Comparison of ENCODE assay signal across 9 cellular contexts in genomic region chr1:228377664-228378452, GRCh38. TPM values are rescaled to one million over a fixed set of nuclear protein-coding genes. Genes with fewer than 3 reads are reported as not detected.
DNase-seq lines count a peak whose midpoint lies in the region; ATAC-seq, FAIRE-seq and TF ChIP-seq lines count a peak whose summit lies in the region.
"Had no signal": no experiment of that assay in that cellular context is flagged by ENCODE, and none has a peak within 500 bp of the region (broad histone marks: within the 10 kb centered on the region; RNA-seq: fewer than 3 reads in every experiment).

No MANE protein-coding gene starts in this region.

- dilution Hi-C loops in mammary epithelial cell (cut with HindIII; ENCODE audit: low sequenced_read_pairs): no loop called here

- CTCF ChIA-PET in activated naive CD4-positive, alpha-beta T cell treated with anti-CD3 and anti-CD28 coated beads for 36 hours (lab: Charles Lee): no interaction called here
- CTCF ChIA-PET in mammary epithelial cell (lab: Charles Lee; ENCODE audit: low non-redundant PET): no interaction called here
- CTCF ChIA-PET in HepG2 (lab: Yijun Ruan, JAX; ENCODE audit: low intra/inter-chr PET ratio, low total read pairs): no interaction called here

- ATAC-seq in HepG2 (no peak), HG03457 (IDR thresholded peaks at IDR 0.05; ENCODE audit: unreplicated experiment) (no peak)

- no peaks in the 10 kb centered on the region for H3K9me3 ChIP-seq in mammary epithelial cell (replicated peaks; ENCODE audit: insufficient read depth, low read length)
- H3K9me3 ChIP-seq in HepG2 (ENCODE audit: low read length): no peaks in the 10 kb centered on the region

- WGBS in mammary epithelial cell (ENCODE audit: low coverage, missing lambda C conversion rate): 75% methylated on average over 4 of the region's 34 CpGs
- 91% methylated on average over 20 of the region's 34 CpGs for WGBS in HepG2 (ENCODE audit: low lambda C conversion rate)
- 23% methylated on average over 33 of the region's 34 CpGs for WGBS in urinary bladder

- H3K27ac ChIP-seq in mammary epithelial cell (ENCODE audit: insufficient read depth, low read depth, low read length): no peak overlapping the region
- no peak overlapping the region for H3K27ac ChIP-seq in HepG2 (ENCODE audit: extremely low read length, insufficient read depth, low read length)
- no peak overlapping the region for H3K27ac ChIP-seq in urinary bladder (ENCODE audit: low read depth)

- H3K27me3 ChIP-seq in mammary epithelial cell (ENCODE audit: insufficient read depth, low read length) (no peaks in the 10 kb centered on the region), HepG2 (ENCODE audit: control insufficient read depth in 1 of 2, insufficient read depth in 2 of 2, low read length in 2 of 2) (no peaks in the 10 kb centered on the region; a peak in 2 of 5 replicates)

- POLR2A ChIA-PET in HepG2 (lab: Yijun Ruan, JAX): no interaction called here

- H3K36me3 ChIP-seq in mammary epithelial cell (ENCODE audit: insufficient read depth, low read length): no peaks in the 10 kb centered on the region
- no peaks in the 10 kb centered on the region for H3K36me3 ChIP-seq in HepG2 (replicated peaks in 1 of 2; ENCODE audit: control insufficient read depth in 1 of 2, insufficient read depth in 2 of 2, low read length in 2 of 2)
- H3K36me3 ChIP-seq in urinary bladder (ENCODE audit: insufficient read depth): no peaks in the 10 kb centered on the region

- DNase-seq in activated naive CD4-positive, alpha-beta T cell treated with anti-CD3 and anti-CD28 coated beads for 36 hours: no peak
- DNase-seq in activated naive CD4-positive, alpha-beta T cell (lab: John Stamatoyannopoulos, UW): no peak
- DNase-seq in mammary epithelial cell: no peak
- DNase-seq in HepG2 (ENCODE audit: low spot score): no peak
- no peak for DNase-seq in SW 1271 (lab: John Stamatoyannopoulos, UW)
- DNase-seq in frontal cortex (ENCODE audit: low spot score in 2 of 2): no peak

- FAIRE-seq in HepG2 (lab: Jason Lieb, UNC) (no peak), frontal cortex (lab: Jason Lieb, UNC) (no peak)

- BruUV-seq in mammary epithelial cell (replicated peaks; lab: Mats Ljungman, UMichigan) (no TSS peak), HepG2 (replicated peaks; lab: Mats Ljungman, UMichigan) (no TSS peak)

- H3K4me3 Mint-ChIP-seq in activated naive CD4-positive, alpha-beta T cell treated with anti-CD3 and anti-CD28 coated beads for 36 hours: peak overlapping the region; percentile 52

- no peak for TF ChIP-seq POLR2A in HepG2 (IDR thresholded peaks at IDR 0.05; ENCODE audit: insufficient read depth in 1 of 2, low read depth in 2 of 2, low read length in 2 of 2)

- intact Hi-C loops in activated naive CD4-positive, alpha-beta T cell treated with anti-CD3 and anti-CD28 coated beads for 36 hours (cut with micrococcal nuclease): loop anchor here (1.0 to 5.0 kb wide), 5 partner anchors 79 to 284 kb away; a partner anchor contains a TSS
- intact Hi-C loops in mammary epithelial cell (cut with micrococcal nuclease) (loop anchor here (1.0 kb wide), 1 partner anchor 247 kb away; no protein-coding TSS in a partner anchor), HepG2 (cut with micrococcal nuclease; ENCODE audit: unreplicated experiment) (no loop called here)

- H3K27ac Mint-ChIP-seq in activated naive CD4-positive, alpha-beta T cell treated with anti-CD3 and anti-CD28 coated beads for 36 hours: no peak overlapping the region

- no peaks in the 10 kb centered on the region for H3K36me3 Mint-ChIP-seq in activated naive CD4-positive, alpha-beta T cell treated with anti-CD3 and anti-CD28 coated beads for 36 hours (ENCODE audit: low read depth)

- H3K4me1 ChIP-seq in mammary epithelial cell (ENCODE audit: insufficient read depth, low read length) (peaks cover 16% of the 10 kb centered on the region), HepG2 (ENCODE audit: insufficient read depth, low read length) (0 out of 2 replicates have a peak, but pooled peaks cover under 1% of the 10 kb centered on the region), urinary bladder (ENCODE audit: insufficient read depth) (no peaks in the 10 kb centered on the region)

- peak overlapping the region; percentile 60 for H2AFZ ChIP-seq in mammary epithelial cell (ENCODE audit: low read depth, low read length)
- no peak overlapping the region for H2AFZ ChIP-seq in HepG2 (ENCODE audit: low read length)

- H3K9me3 Mint-ChIP-seq in activated naive CD4-positive, alpha-beta T cell treated with anti-CD3 and anti-CD28 coated beads for 36 hours: no peaks in the 10 kb centered on the region

- H3K27me3 Mint-ChIP-seq in activated naive CD4-positive, alpha-beta T cell treated with anti-CD3 and anti-CD28 coated beads for 36 hours (ENCODE audit: low read depth): peaks cover 14% of the 10 kb centered on the region

- H3K9ac ChIP-seq in mammary epithelial cell (ENCODE audit: insufficient read depth, low read length) (no peak overlapping the region), HepG2 (ENCODE audit: insufficient read depth, low read depth, low read length) (no peak overlapping the region)

- TF ChIP-seq EP300 in HepG2 (IDR thresholded peaks at IDR 0.05; ENCODE audit: low read depth in 2 of 2, low read length in 2 of 2) (no peak), HepG2 (CRISPR knock-in tag; IDR thresholded peaks at IDR 0.05; ENCODE audit: borderline replicate concordance) (no peak)

- H3K4me3 ChIP-seq in mammary epithelial cell (replicated peaks in 1 of 3; ENCODE audit: insufficient read depth in 1 of 3, low read depth in 2 of 3, low read length in 3 of 3): peak overlapping the region in 2 of 3 experiments; percentile 59 to 60
- no peak overlapping the region for H3K4me3 ChIP-seq in HepG2 (replicated peaks in 1 of 3; ENCODE audit: insufficient read depth in 1 of 3, low read depth in 2 of 3, low read length in 3 of 3)
- peak overlapping the region; percentile 39 for H3K4me3 ChIP-seq in urinary bladder (ENCODE audit: low read depth, low read length)

- no peak for TF ChIP-seq RAD21 in HepG2 (CRISPR knock-in tag; IDR thresholded peaks at IDR 0.05)

- H3K79me2 ChIP-seq in mammary epithelial cell (ENCODE audit: insufficient read depth, low read length) (no peaks in the 10 kb centered on the region), HepG2 (ENCODE audit: insufficient read depth, low read length) (no peaks in the 10 kb centered on the region)

- H4K20me1 ChIP-seq in mammary epithelial cell (ENCODE audit: insufficient read depth, low read length) (no peaks in the 10 kb centered on the region), HepG2 (ENCODE audit: insufficient read depth, low read length) (no peaks in the 10 kb centered on the region)

- H3K4me2 ChIP-seq in mammary epithelial cell (ENCODE audit: insufficient read depth, low read depth, low read length) (peak overlapping the region; percentile 92), HepG2 (ENCODE audit: low read depth, low read length) (no peak overlapping the region)

- TF ChIP-seq CTCF in mammary epithelial cell (conservative IDR thresholded peaks at IDR 0.05 in 1 of 2, IDR thresholded peaks at IDR 0.05 in 1 of 2; ENCODE audit: extremely low read depth in 1 of 2, insufficient read depth in 1 of 2, low read depth in 1 of 2, low read length in 2 of 2) (no peak), HepG2 (CRISPR knock-in tag; IDR thresholded peaks at IDR 0.05) (no peak)

- in situ Hi-C loops in mammary epithelial cell (cut with MboI; ENCODE audit: low sequenced_read_pairs in 2 of 2): no loop called here
- in situ Hi-C loops in HepG2 (cut with HindIII; ENCODE audit: extremely low pct_ligation_motif_present, low pct_unique_long_range_greater_than_20kb): no loop called here

- H3K4me1 Mint-ChIP-seq in activated naive CD4-positive, alpha-beta T cell treated with anti-CD3 and anti-CD28 coated beads for 36 hours (ENCODE audit: low read depth): peaks cover 11% of the 10 kb centered on the region

RNA-seq across cellular contexts. Expression of gene TRIM11, which starts 28.8 kb away (rescaled TPM):
- total RNA-seq in activated naive CD4-positive, alpha-beta T cell treated with anti-CD3 and anti-CD28 coated beads for 36 hours: 10 to 100 TPM; 26.0 to 27.5 TPM
- total RNA-seq in mammary epithelial cell (10 to 100 TPM; 29.8 to 39.6 TPM), HepG2 (2016; rRNA removed; fragmentation: Illumina TruSeq; extraction: Trizol) (9.7 and 16.1 TPM in 2 replicates), urinary bladder (10.4 TPM), frontal cortex (14.3 TPM)
- polyA plus RNA-seq in mammary epithelial cell (17.3 TPM), HepG2 (2011; rRNA removed) (6.3 and 8.8 TPM in 2 replicates), urinary bladder (15.2 TPM)
- polyA minus RNA-seq in mammary epithelial cell: 34.0 TPM
- 8.8 and 9.6 TPM in 2 replicates for total RNA-seq in HepG2 (2016; cell fraction: cytosol; rRNA removed; fragmentation: Illumina TruSeq; extraction: Trizol; ENCODE audit: low read depth)
- 10.0 and 15.4 TPM in 2 replicates for total RNA-seq in HepG2 (2016; cell fraction: insoluble cytoplasmic fraction; rRNA removed; fragmentation: Illumina TruSeq; extraction: Trizol)
- 12.1 and 13.4 TPM in 2 replicates for total RNA-seq in HepG2 (2016; cell fraction: membrane; rRNA removed; fragmentation: Illumina TruSeq; extraction: Trizol)
- 16.6 and 19.2 TPM in 2 replicates for total RNA-seq in HepG2 (2016; cell fraction: nucleus; rRNA removed; fragmentation: Illumina TruSeq; extraction: Trizol)
- 4.7 and 6.1 TPM in 2 replicates for polyA plus RNA-seq in HepG2 (2011; cell fraction: cytosol; rRNA removed)
- 33.2 and 33.5 TPM in 2 replicates for polyA plus RNA-seq in HepG2 (2011; cell fraction: nucleus; rRNA removed)
- polyA plus RNA-seq in HepG2 (2012): 7.8 and 13.4 TPM in 2 replicates
- 1.3 and 1.5 TPM in 2 replicates for polyA plus RNA-seq in HepG2 (2016; cell fraction: cytosol; fragmentation: Illumina TruSeq; extraction: Trizol; ENCODE audit: low read depth)
- polyA plus RNA-seq in HepG2 (2016; cell fraction: insoluble cytoplasmic fraction; fragmentation: Illumina TruSeq; extraction: Trizol; ENCODE audit: low read depth): 9.6 and 11.4 TPM in 2 replicates
- 2.2 and 2.7 TPM in 2 replicates for polyA plus RNA-seq in HepG2 (2016; cell fraction: membrane; fragmentation: Illumina TruSeq; extraction: Trizol; ENCODE audit: low read depth)
- polyA plus RNA-seq in HepG2 (2016; cell fraction: nucleus; fragmentation: Illumina TruSeq; extraction: Trizol; ENCODE audit: insufficient read depth, low read depth): 33.8 and 38.7 TPM in 2 replicates
- 19.6 and 39.2 TPM in 2 replicates for polyA minus RNA-seq in HepG2 (2011; rRNA and poly(A)+ RNA removed; ENCODE audit: low replicate concordance)
- polyA minus RNA-seq in HepG2 (2011; cell fraction: cytosol; rRNA and poly(A)+ RNA removed): 6.6 and 7.0 TPM in 2 replicates
- polyA minus RNA-seq in HepG2 (2011; cell fraction: nucleus; rRNA and poly(A)+ RNA removed): 17.0 and 20.8 TPM in 2 replicates

RNA-seq across cellular contexts. Expression of gene TRIM17, which starts 38.8 kb away (rescaled TPM):
- total RNA-seq in activated naive CD4-positive, alpha-beta T cell treated with anti-CD3 and anti-CD28 coated beads for 36 hours: 1 to 10 TPM; 1.0 to 1.2 TPM
- total RNA-seq in mammary epithelial cell: 1 to 10 TPM; 1.9 to 6.7 TPM
- polyA plus RNA-seq in mammary epithelial cell: 0.27 TPM
- polyA minus RNA-seq in mammary epithelial cell: not detected
- 0.64 TPM in 1 of 2 replicates, not detected in the other for total RNA-seq in HepG2 (2016; rRNA removed; fragmentation: Illumina TruSeq; extraction: Trizol)
- not detected in 2 replicates for total RNA-seq in HepG2 (2016; cell fraction: cytosol; rRNA removed; fragmentation: Illumina TruSeq; extraction: Trizol; ENCODE audit: low read depth)
- total RNA-seq in HepG2 (2016; cell fraction: insoluble cytoplasmic fraction; rRNA removed; fragmentation: Illumina TruSeq; extraction: Trizol): 0.10 and 0.45 TPM in 2 replicates
- total RNA-seq in HepG2 (2016; cell fraction: membrane; rRNA removed; fragmentation: Illumina TruSeq; extraction: Trizol): not detected in 2 replicates
- total RNA-seq in HepG2 (2016; cell fraction: nucleus; rRNA removed; fragmentation: Illumina TruSeq; extraction: Trizol): 0.72 and 0.81 TPM in 2 replicates
- polyA plus RNA-seq in HepG2 (2011; rRNA removed): 0.22 and 0.32 TPM in 2 replicates
- polyA plus RNA-seq in HepG2 (2011; cell fraction: cytosol; rRNA removed): 0.10 and 0.11 TPM in 2 replicates
- 1.6 and 1.9 TPM in 2 replicates for polyA plus RNA-seq in HepG2 (2011; cell fraction: nucleus; rRNA removed)
- 0.24 and 0.27 TPM in 2 replicates for polyA plus RNA-seq in HepG2 (2012)
- polyA plus RNA-seq in HepG2 (2016; cell fraction: cytosol; fragmentation: Illumina TruSeq; extraction: Trizol; ENCODE audit: low read depth): not detected in 2 replicates
- 0.14 and 0.22 TPM in 2 replicates for polyA plus RNA-seq in HepG2 (2016; cell fraction: insoluble cytoplasmic fraction; fragmentation: Illumina TruSeq; extraction: Trizol; ENCODE audit: low read depth)
- not detected in 2 replicates for polyA plus RNA-seq in HepG2 (2016; cell fraction: membrane; fragmentation: Illumina TruSeq; extraction: Trizol; ENCODE audit: low read depth)
- 1.2 and 1.4 TPM in 2 replicates for polyA plus RNA-seq in HepG2 (2016; cell fraction: nucleus; fragmentation: Illumina TruSeq; extraction: Trizol; ENCODE audit: insufficient read depth, low read depth)
- 0.58 TPM in 1 of 2 replicates, not detected in the other for polyA minus RNA-seq in HepG2 (2011; rRNA and poly(A)+ RNA removed; ENCODE audit: low replicate concordance)
- not detected in 2 replicates for polyA minus RNA-seq in HepG2 (2011; cell fraction: cytosol; rRNA and poly(A)+ RNA removed)
- 0.64 and 0.75 TPM in 2 replicates for polyA minus RNA-seq in HepG2 (2011; cell fraction: nucleus; rRNA and poly(A)+ RNA removed)
- 1.9 TPM for total RNA-seq in urinary bladder
- polyA plus RNA-seq in urinary bladder: 0.57 TPM
- 1.6 TPM for total RNA-seq in frontal cortex
- total RNA-seq: glomerular endothelial cell had no signal

Comparison
In these comparisons a context has a peak if more than half of its experiments do, and no peak if none do; other contexts are left out.
1. H3K4me3 ChIP-seq: peak in mammary epithelial cell (2 of 3) and urinary bladder (single experiment); none in HepG2 (0 of 3).